ENCODE assay signal across 3 cellular contexts in genomic region chr14:38190846-38191245, GRCh38. TPM values are rescaled to one million over a fixed set of nuclear protein-coding genes. Genes with fewer than 3 reads are reported as not detected.
"Had no signal": no experiment of that assay in that cellular context is flagged by ENCODE, and none has a peak within 500 bp of the region (broad histone marks: within the 10 kb centered on the region; RNA-seq: fewer than 3 reads in every experiment).

No MANE protein-coding gene starts in this region.

RNA-seq across cellular contexts. Expression of gene SSTR1, which starts 16.9 kb away (rescaled TPM):
- total RNA-seq: naive thymus-derived CD8-positive, alpha-beta T cell; neural crest cell; osteocyte had no signal
